In the genomic region with DNA sequence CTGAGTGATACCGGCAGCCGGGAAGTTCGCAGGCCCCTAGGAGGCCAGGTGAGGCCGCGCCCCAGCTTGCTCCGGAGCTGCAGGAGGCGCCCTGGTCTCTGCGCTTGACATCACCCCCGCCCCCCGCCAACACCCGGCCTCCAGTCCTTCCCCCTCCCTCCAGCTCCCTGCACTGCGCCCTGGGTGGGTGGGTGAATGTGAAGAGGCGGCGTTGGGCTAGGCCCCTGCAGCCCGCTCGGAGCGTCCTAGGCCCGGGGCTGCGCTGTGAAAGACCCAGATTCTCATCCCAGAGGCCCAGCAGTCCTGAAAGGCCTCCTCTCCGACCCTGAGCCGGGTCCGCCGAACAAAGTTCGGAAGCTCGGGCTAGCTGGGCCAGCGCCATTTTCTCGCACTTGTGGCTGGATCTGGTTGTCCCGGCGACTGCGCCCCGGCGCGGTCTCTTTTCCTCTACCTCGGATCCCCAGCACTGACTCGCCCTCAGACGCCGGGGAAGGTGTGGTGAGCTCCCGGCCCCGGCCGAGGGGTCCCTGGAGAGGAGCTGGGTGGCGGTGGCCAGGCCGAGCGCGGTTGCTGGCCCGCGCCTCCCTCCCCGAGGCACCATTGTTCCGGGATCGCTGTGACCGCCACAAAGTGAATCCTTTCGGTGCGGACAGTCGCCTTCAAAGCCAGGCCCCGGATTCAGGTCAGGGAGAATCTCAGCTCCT, we compare ENCODE assay signal across 2 cellular contexts.
TF ChIP-seq lines count a peak whose summit lies in the region.

No MANE protein-coding gene starts in this region.

TF ChIP-seq in GM23338, 12 proteins besides CTCF, POLR2A, EP300 and RAD21:
- TF ChIP-seq, protein P1, sequence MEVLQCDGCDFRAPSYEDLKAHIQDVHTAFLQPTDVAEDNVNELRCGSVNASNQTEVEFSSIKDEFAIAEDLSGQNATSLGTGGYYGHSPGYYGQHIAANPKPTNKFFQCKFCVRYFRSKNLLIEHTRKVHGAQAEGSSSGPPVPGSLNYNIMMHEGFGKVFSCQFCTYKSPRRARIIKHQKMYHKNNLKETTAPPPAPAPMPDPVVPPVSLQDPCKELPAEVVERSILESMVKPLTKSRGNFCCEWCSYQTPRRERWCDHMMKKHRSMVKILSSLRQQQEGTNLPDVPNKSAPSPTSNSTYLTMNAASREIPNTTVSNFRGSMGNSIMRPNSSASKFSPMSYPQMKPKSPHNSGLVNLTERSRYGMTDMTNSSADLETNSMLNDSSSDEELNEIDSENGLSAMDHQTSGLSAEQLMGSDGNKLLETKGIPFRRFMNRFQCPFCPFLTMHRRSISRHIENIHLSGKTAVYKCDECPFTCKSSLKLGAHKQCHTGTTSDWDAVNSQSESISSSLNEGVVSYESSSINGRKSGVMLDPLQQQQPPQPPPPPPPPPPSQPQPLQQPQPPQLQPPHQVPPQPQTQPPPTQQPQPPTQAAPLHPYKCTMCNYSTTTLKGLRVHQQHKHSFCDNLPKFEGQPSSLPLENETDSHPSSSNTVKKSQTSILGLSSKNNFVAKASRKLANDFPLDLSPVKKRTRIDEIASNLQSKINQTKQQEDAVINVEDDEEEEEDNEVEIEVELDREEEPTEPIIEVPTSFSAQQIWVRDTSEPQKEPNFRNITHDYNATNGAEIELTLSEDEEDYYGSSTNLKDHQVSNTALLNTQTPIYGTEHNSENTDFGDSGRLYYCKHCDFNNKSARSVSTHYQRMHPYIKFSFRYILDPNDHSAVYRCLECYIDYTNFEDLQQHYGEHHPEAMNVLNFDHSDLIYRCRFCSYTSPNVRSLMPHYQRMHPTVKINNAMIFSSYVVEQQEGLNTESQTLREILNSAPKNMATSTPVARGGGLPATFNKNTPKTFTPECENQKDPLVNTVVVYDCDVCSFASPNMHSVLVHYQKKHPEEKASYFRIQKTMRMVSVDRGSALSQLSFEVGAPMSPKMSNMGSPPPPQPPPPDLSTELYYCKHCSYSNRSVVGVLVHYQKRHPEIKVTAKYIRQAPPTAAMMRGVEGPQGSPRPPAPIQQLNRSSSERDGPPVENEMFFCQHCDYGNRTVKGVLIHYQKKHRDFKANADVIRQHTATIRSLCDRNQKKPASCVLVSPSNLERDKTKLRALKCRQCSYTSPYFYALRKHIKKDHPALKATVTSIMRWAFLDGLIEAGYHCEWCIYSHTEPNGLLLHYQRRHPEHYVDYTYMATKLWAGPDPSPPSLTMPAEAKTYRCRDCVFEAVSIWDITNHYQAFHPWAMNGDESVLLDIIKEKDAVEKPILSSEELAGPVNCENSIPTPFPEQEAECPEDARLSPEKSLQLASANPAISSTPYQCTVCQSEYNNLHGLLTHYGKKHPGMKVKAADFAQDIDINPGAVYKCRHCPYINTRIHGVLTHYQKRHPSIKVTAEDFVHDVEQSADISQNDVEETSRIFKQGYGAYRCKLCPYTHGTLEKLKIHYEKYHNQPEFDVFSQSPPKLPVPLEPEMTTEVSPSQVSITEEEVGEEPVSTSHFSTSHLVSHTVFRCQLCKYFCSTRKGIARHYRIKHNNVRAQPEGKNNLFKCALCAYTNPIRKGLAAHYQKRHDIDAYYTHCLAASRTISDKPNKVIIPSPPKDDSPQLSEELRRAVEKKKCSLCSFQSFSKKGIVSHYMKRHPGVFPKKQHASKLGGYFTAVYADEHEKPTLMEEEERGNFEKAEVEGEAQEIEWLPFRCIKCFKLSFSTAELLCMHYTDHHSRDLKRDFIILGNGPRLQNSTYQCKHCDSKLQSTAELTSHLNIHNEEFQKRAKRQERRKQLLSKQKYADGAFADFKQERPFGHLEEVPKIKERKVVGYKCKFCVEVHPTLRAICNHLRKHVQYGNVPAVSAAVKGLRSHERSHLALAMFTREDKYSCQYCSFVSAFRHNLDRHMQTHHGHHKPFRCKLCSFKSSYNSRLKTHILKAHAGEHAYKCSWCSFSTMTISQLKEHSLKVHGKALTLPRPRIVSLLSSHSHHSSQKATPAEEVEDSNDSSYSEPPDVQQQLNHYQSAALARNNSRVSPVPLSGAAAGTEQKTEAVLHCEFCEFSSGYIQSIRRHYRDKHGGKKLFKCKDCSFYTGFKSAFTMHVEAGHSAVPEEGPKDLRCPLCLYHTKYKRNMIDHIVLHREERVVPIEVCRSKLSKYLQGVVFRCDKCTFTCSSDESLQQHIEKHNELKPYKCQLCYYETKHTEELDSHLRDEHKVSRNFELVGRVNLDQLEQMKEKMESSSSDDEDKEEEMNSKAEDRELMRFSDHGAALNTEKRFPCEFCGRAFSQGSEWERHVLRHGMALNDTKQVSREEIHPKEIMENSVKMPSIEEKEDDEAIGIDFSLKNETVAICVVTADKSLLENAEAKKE (CRISPR knock-in tag; IDR thresholded peaks at IDR 0.05) = no peak
- 0 out of 2 replicates have a peak, but pooled peaks have one; percentile 16 for TF ChIP-seq CREB1 (CRISPR knock-in tag; IDR thresholded peaks at IDR 0.05; ENCODE audit: low read depth)
TF ChIP-seq in GM23338: peak in this region for 1.

TF ChIP-seq in WTC11, 78 proteins besides CTCF, POLR2A, EP300 and RAD21 (continued from another document):
- TF ChIP-seq PRDM15 (CRISPR knock-in tag; IDR thresholded peaks at IDR 0.05) (peak; percentile 48), FOXP4 (CRISPR knock-in tag; IDR thresholded peaks at IDR 0.05) (peak; percentile 57; the same call in 1 of the 2 replicates), ZNF423 (CRISPR knock-in tag; IDR thresholded peaks at IDR 0.05) (peak; percentile 26; the same call in 1 of the 2 replicates)
